Comparison of ENCODE assay signal across 7 cellular contexts in genomic region chr1:94952539-94952938, GRCh38.
"Had no signal": no experiment of that assay in that cellular context is flagged by ENCODE, and none has a peak within 500 bp of the region (broad histone marks: within the 10 kb centered on the region; RNA-seq: fewer than 3 reads in every experiment).

No MANE protein-coding gene starts in this region.

- DNase-seq: GOT3, H7, HFFc6 had no signal

- H3K4me3 ChIP-seq: HAP-1 had no signal

- H3K9me3 ChIP-seq: HAP-1 had no signal

- H3K4me1 ChIP-seq: HAP-1 had no signal

- H3K36me3 ChIP-seq: HAP-1 had no signal

- H3K27ac ChIP-seq: HL-60 had no signal

- ATAC-seq: HCT116, HepG2 had no signal
